Comparison of ENCODE assay signal across 18 cellular contexts in genomic region chr12:24507827-24508226, GRCh38.
"Had no signal": no experiment of that assay in that cellular context is flagged by ENCODE, and none has a peak within 500 bp of the region (broad histone marks: within the 10 kb centered on the region; RNA-seq: fewer than 3 reads in every experiment).

No MANE protein-coding gene starts in this region.

- H2AFZ ChIP-seq: hepatocyte had no signal

- H3K36me3 Mint-ChIP-seq: naive thymus-derived CD8-positive, alpha-beta T cell had no signal

- ATAC-seq: effector memory CD8-positive, alpha-beta T cell; foreskin keratinocyte; left colon; mucosa of descending colon; naive thymus-derived CD8-positive, alpha-beta T cell; stimulated activated naive CD8-positive, alpha-beta T cell treated with anti-CD3 and anti-CD28 coated beads, Interleukin-15, Interleukin-2, amounts not matched to agents 100 U/mL and 50 U/mL, for 24 hours; upper lobe of right lung had no signal

- DNase-seq: effector memory CD8-positive, alpha-beta T cell; esophagus squamous epithelium; foreskin keratinocyte; head of caudate nucleus; left colon; mammary epithelial cell; mucosa of descending colon; naive thymus-derived CD8-positive, alpha-beta T cell; posterior cingulate gyrus; stimulated activated CD4-positive, alpha-beta T cell treated with anti-CD3 and anti-CD28 coated beads, Interleukin-2, amount 100 ng/mL, for 48 hours; stimulated activated naive CD8-positive, alpha-beta T cell treated with anti-CD3 and anti-CD28 coated beads, Interleukin-15, Interleukin-2, amounts not matched to agents 100 U/mL and 50 U/mL, for 24 hours; thyroid gland; upper lobe of right lung had no signal

- H3K27me3 ChIP-seq: esophagus squamous epithelium, foreskin keratinocyte, hepatocyte, right atrium auricular region, suprapubic skin, thyroid gland, upper lobe of right lung, vagina had no signal

- H3K9me3 ChIP-seq: esophagus squamous epithelium, mucosa of descending colon, right atrium auricular region, suprapubic skin, thyroid gland, upper lobe of right lung, vagina had no signal

- H3K27ac Mint-ChIP-seq: effector memory CD8-positive, alpha-beta T cell; naive thymus-derived CD8-positive, alpha-beta T cell had no signal

- H3K4me2 ChIP-seq: hepatocyte, smooth muscle cell had no signal

- H3K27ac ChIP-seq: esophagus squamous epithelium, foreskin keratinocyte, hepatocyte, right atrium auricular region, suprapubic skin, thyroid gland, upper lobe of right lung, vagina had no signal

- H3K4me1 ChIP-seq: esophagus squamous epithelium, foreskin keratinocyte, right atrium auricular region, suprapubic skin, thyroid gland, upper lobe of right lung, vagina had no signal

- H3K4me3 ChIP-seq: esophagus squamous epithelium, hepatocyte, mucosa of descending colon, right atrium auricular region, smooth muscle cell, suprapubic skin, thyroid gland, upper lobe of right lung, vagina had no signal

- H3K4me3 Mint-ChIP-seq: effector memory CD8-positive, alpha-beta T cell; naive thymus-derived CD8-positive, alpha-beta T cell had no signal

- H3K36me3 ChIP-seq: esophagus squamous epithelium, right atrium auricular region, suprapubic skin, thyroid gland, upper lobe of right lung, vagina had no signal

- H3K27me3 Mint-ChIP-seq: naive thymus-derived CD8-positive, alpha-beta T cell had no signal
